Comparison of ENCODE assay signal across 1 cellular context in the genomic region with DNA sequence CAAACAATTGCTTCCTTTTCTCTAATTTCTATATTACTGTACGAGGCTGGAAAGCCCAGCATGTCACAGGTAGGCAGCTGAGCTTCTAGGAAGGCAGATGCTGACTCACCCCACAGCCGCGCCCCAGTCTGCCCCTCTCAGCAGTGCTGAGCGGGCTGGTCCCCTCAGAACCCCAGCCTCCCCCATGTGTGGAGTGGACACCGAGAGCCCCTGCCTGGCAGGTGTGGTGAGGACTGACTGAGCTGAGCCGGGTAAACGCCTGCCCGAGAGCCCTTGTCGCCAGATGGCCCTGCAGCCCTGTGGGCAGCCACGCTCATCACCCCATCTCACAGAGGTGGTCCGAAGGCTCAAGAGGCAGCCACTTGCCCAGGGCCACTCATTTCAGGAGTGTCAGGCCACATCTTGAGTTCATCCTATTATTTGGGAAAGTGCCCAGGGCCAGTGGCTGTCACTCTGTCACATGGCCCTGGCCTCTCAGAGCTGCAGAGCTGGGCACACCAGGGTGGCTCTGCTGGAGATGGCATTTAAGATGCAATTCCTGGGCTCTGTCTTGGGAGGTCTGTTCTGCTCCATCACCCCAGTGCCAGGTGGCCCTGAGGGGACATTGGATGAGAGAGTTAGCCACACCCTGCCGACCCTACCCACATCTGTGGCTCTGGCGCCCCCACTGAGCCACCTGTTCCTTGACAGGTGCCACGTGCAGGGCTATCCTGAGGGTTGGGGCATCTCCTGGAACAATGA.
TF ChIP-seq lines count a peak whose summit lies in the region.

No MANE protein-coding gene starts in this region.

TF ChIP-seq in HCT116, 20 proteins besides CTCF, POLR2A, EP300 and RAD21:
- TF ChIP-seq, protein P1, sequence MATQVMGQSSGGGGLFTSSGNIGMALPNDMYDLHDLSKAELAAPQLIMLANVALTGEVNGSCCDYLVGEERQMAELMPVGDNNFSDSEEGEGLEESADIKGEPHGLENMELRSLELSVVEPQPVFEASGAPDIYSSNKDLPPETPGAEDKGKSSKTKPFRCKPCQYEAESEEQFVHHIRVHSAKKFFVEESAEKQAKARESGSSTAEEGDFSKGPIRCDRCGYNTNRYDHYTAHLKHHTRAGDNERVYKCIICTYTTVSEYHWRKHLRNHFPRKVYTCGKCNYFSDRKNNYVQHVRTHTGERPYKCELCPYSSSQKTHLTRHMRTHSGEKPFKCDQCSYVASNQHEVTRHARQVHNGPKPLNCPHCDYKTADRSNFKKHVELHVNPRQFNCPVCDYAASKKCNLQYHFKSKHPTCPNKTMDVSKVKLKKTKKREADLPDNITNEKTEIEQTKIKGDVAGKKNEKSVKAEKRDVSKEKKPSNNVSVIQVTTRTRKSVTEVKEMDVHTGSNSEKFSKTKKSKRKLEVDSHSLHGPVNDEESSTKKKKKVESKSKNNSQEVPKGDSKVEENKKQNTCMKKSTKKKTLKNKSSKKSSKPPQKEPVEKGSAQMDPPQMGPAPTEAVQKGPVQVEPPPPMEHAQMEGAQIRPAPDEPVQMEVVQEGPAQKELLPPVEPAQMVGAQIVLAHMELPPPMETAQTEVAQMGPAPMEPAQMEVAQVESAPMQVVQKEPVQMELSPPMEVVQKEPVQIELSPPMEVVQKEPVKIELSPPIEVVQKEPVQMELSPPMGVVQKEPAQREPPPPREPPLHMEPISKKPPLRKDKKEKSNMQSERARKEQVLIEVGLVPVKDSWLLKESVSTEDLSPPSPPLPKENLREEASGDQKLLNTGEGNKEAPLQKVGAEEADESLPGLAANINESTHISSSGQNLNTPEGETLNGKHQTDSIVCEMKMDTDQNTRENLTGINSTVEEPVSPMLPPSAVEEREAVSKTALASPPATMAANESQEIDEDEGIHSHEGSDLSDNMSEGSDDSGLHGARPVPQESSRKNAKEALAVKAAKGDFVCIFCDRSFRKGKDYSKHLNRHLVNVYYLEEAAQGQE (IDR thresholded peaks at IDR 0.05; ENCODE audit: low read depth): no peak
- no peak for TF ChIP-seq EZH2 (IDR thresholded peaks at IDR 0.05)
- TF ChIP-seq, protein P2, sequence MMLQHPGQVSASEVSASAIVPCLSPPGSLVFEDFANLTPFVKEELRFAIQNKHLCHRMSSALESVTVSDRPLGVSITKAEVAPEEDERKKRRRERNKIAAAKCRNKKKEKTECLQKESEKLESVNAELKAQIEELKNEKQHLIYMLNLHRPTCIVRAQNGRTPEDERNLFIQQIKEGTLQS (IDR thresholded peaks at IDR 0.05): no peak
- no peak for TF ChIP-seq JUND (IDR thresholded peaks at IDR 0.05)
- TF ChIP-seq EGR1 (IDR thresholded peaks at IDR 0.05; ENCODE audit: low read depth): no peak
- TF ChIP-seq, protein P3, sequence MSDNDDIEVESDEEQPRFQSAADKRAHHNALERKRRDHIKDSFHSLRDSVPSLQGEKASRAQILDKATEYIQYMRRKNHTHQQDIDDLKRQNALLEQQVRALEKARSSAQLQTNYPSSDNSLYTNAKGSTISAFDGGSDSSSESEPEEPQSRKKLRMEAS (IDR thresholded peaks at IDR 0.05): no peak
- TF ChIP-seq SIN3A (IDR thresholded peaks at IDR 0.05; ENCODE audit: low read depth): no peak
- no peak for TF ChIP-seq CBX3 (IDR thresholded peaks at IDR 0.05; ENCODE audit: low read depth)
- no peak for TF ChIP-seq ELF1 (IDR thresholded peaks at IDR 0.05; ENCODE audit: borderline replicate concordance, low read depth)
- TF ChIP-seq SP1 (IDR thresholded peaks at IDR 0.05; ENCODE audit: low read depth): no peak
- no peak for TF ChIP-seq EZH2phosphoT487 (IDR thresholded peaks at IDR 0.05; ENCODE audit: borderline replicate concordance)
- no peak for TF ChIP-seq ZNF274 (IDR thresholded peaks at IDR 0.05; ENCODE audit: low read depth, low read length)
- TF ChIP-seq TCF7L2 (IDR thresholded peaks at IDR 0.05; ENCODE audit: borderline replicate concordance, extremely low read depth, insufficient read depth, insufficient read length): no peak
- TF ChIP-seq FOSL1 (IDR thresholded peaks at IDR 0.05; ENCODE audit: low read depth): no peak
- no peak for TF ChIP-seq POLR2AphosphoS5 (IDR thresholded peaks at IDR 0.05; ENCODE audit: low read depth, low read length)
